Comparison of ENCODE assay signal across 9 cellular contexts in the genomic region with DNA sequence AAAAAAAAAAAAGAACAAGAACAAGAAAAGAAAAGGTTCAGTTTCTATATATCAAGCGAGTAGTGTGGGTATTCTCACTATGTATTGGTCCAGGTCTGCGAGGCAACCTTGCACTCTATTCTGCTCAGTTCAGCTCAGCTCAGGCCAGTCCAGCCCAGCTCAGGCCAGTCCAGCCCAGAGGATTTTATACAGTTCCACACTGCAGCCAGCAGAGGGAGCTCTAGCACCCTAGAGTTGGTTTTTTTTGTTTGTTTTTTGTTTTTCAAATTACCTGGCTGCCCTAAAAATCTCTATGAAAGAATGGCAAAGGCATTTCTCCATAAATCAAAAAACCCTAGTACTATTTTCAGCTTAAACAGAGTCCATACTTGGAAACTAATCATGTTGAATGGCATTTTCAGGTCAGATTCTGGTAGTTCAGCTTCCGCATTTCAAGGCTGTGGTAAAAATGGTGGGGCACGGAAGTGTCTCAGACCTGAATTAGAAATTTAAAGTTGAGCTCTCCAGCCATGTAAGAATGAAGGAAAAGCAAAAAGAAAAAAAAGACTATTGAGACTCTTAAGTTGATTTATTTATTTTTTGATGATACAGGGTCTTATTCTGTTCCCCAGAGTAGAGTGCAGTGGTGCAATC. TPM values are rescaled to one million over a fixed set of nuclear protein-coding genes. Genes with fewer than 3 reads are reported as not detected.
A peak's percentile ranks its signal among the peaks of the same experiment; 100 is the strongest.
DNase-seq lines count a peak whose midpoint lies in the region; TF ChIP-seq lines count a peak whose summit lies in the region.
"Had no signal": no experiment of that assay in that cellular context is flagged by ENCODE, and none has a peak within 500 bp of the region (broad histone marks: within the 10 kb centered on the region; RNA-seq: fewer than 3 reads in every experiment).

No MANE protein-coding gene starts in this region.

- H3K36me3 ChIP-seq in mesenchymal stem cell (ENCODE audit: control insufficient read depth in 1 of 2, insufficient read depth in 2 of 2, low read depth in 1 of 2, low read length in 2 of 2) (peaks cover 40 to 94% of the 10 kb centered on the region in 2 experiments), transverse colon (peaks cover 0 to 13% (median 0%) of the 10 kb centered on the region in 4 donors)

- H4K8ac ChIP-seq in mesenchymal stem cell (ENCODE audit: low read length), result no peak overlapping the region

- H3K4ac ChIP-seq in mesenchymal stem cell (ENCODE audit: low read depth in 1 of 2, low read length in 2 of 2), result no peak overlapping the region

- H3K23ac ChIP-seq in mesenchymal stem cell (ENCODE audit: low read length in 2 of 2), result no peak overlapping the region

- in situ Hi-C loops in ACHN (cut with HindIII; ENCODE audit: low pct_ligation_motif_present, low pct_unique_long_range_greater_than_20kb, low sequenced_read_pairs) (loop anchor here (25.0 kb wide), 1 partner anchor 275 kb away; no protein-coding TSS in a partner anchor), transverse colon (cut with MboI; ENCODE audit: low pct_ligation_motif_present in 1 of 4, low pct_unique_long_range_greater_than_20kb in 1 of 4, low sequenced_read_pairs in 3 of 4) (loop anchor here in 2 of 4 donors (10.0 kb wide), 3 partner anchors 172 to 282 kb away; partner anchors contain the start of gene OSBPL3 (in 1 of the 2))

- H3K9ac ChIP-seq in mesenchymal stem cell (ENCODE audit: low read length), result peak overlapping the region; percentile 34

- no peaks in the 10 kb centered on the region for H3K79me1 ChIP-seq in mesenchymal stem cell (replicated peaks; ENCODE audit: low read length, poor library complexity, severe bottlenecking)

- intact Hi-C loops in transverse colon (cut with DNase I; ENCODE audit: low total_unique reads), result no loop called here
- intact Hi-C loops in activated T-helper 2 cell treated with anti-CD3 and anti-CD28 coated beads, Interferon-gamma antibody, Interleukin-2, Interleukin-4, amounts not matched to agents 10 μg/mL and 5 μg/mL and 100 μg/mL, durations not matched to agents 14 hours and 24 hours and 36 hours (cut with micrococcal nuclease), result loop anchor here (1.0 kb wide), 1 partner anchor 282 kb away; no protein-coding TSS in a partner anchor

- no peak overlapping the region for H3K27ac Mint-ChIP-seq in activated T-helper 2 cell treated with anti-CD3 and anti-CD28 coated beads, Interferon-gamma antibody, Interleukin-2, Interleukin-4, amounts not matched to agents 10 μg/mL and 5 μg/mL and 100 μg/mL, durations not matched to agents 14 hours and 24 hours and 36 hours

- no peak for TF ChIP-seq EP300 in transverse colon (IDR thresholded peaks at IDR 0.05; ENCODE audit: low read depth)

- H3K4me1 Mint-ChIP-seq in activated T-helper 2 cell treated with anti-CD3 and anti-CD28 coated beads, Interferon-gamma antibody, Interleukin-2, Interleukin-4, amounts not matched to agents 10 μg/mL and 5 μg/mL and 100 μg/mL, durations not matched to agents 14 hours and 24 hours and 36 hours (ENCODE audit: low read depth), result peaks cover under 1% of the 10 kb centered on the region

- peak; percentile 72 for DNase-seq in ACHN
- peak; percentile 27 for DNase-seq in NCI-H1092 treated with DMSO at 0.1 percent for 48 hours (lab: John Stamatoyannopoulos, UW)
- peak; percentile 22 to 25 for DNase-seq in activated CD4-positive, alpha-beta T cell treated with anti-CD3 and anti-CD28 coated beads for 24 hours (ENCODE audit: low read depth in 2 of 2)
- DNase-seq in ecto neural progenitor cell (ENCODE audit: low spot score), result peak; percentile 69
- peak; percentile 50 for DNase-seq in mesenchymal stem cell
- peak; percentile 61 for DNase-seq in transverse colon
- DNase-seq in activated T-helper 2 cell treated with anti-CD3 and anti-CD28 coated beads, Interferon-gamma antibody, Interleukin-2, Interleukin-4, amounts not matched to agents 10 μg/mL and 5 μg/mL and 100 μg/mL, durations not matched to agents 14 hours and 24 hours and 36 hours (ENCODE audit: low spot score), result no peak

- WGBS in mesenchymal stem cell, result 58% methylated on average over 4 of the region's 4 CpGs
- 55 to 58% methylated on average over 3 to 4 of the region's 4 CpGs for WGBS in transverse colon (ENCODE audit: low coverage in 1 of 2), 2 donors

- no peak overlapping the region for H3K14ac ChIP-seq in mesenchymal stem cell (ENCODE audit: low read length in 2 of 2)

- H3K27ac ChIP-seq in mesenchymal stem cell (ENCODE audit: low read length, poor library complexity, severe bottlenecking), result no peak overlapping the region
- no peak overlapping the region for H3K27ac ChIP-seq in transverse colon

- H3K27me3 Mint-ChIP-seq in activated T-helper 2 cell treated with anti-CD3 and anti-CD28 coated beads, Interferon-gamma antibody, Interleukin-2, Interleukin-4, amounts not matched to agents 10 μg/mL and 5 μg/mL and 100 μg/mL, durations not matched to agents 14 hours and 24 hours and 36 hours (ENCODE audit: low read depth), result no peaks in the 10 kb centered on the region

- TF ChIP-seq CTCF in GM12872 (IDR thresholded peaks at IDR 0.05; ENCODE audit: insufficient read depth, low read depth, low read length), result peak; percentile 86
- TF ChIP-seq CTCF in transverse colon (IDR thresholded peaks at IDR 0.05), result peak; percentile 87 to 92 (median 90)

- H3K4me2 ChIP-seq in mesenchymal stem cell (ENCODE audit: low read length, poor library complexity, severe bottlenecking), result no peak overlapping the region

- H3K4me3 ChIP-seq in mesenchymal stem cell (ENCODE audit: insufficient read depth in 1 of 2, low read depth in 1 of 2, low read length in 2 of 2) (no peak overlapping the region), transverse colon (no peak overlapping the region)
- H3K4me3 ChIP-seq: HAP-1 had no signal

- peaks cover 81% of the 10 kb centered on the region for H3K36me3 Mint-ChIP-seq in activated T-helper 2 cell treated with anti-CD3 and anti-CD28 coated beads, Interferon-gamma antibody, Interleukin-2, Interleukin-4, amounts not matched to agents 10 μg/mL and 5 μg/mL and 100 μg/mL, durations not matched to agents 14 hours and 24 hours and 36 hours (ENCODE audit: low read depth)

- no peak overlapping the region for H2BK12ac ChIP-seq in mesenchymal stem cell (ENCODE audit: low read length in 2 of 2)

- H3K4me1 ChIP-seq in mesenchymal stem cell (ENCODE audit: control insufficient read depth, insufficient read depth, low read depth, low read length), result no peaks in the 10 kb centered on the region
- no peaks in the 10 kb centered on the region for H3K4me1 ChIP-seq in transverse colon
- H3K4me1 ChIP-seq: HAP-1 had no signal

- H2BK120ac ChIP-seq in mesenchymal stem cell (ENCODE audit: low read depth, low read length), result no peak overlapping the region

- no peak overlapping the region for H2BK5ac ChIP-seq in mesenchymal stem cell (ENCODE audit: low read depth, low read length, poor library complexity, severe bottlenecking)

- no peak overlapping the region for H3K18ac ChIP-seq in mesenchymal stem cell (ENCODE audit: low read depth in 1 of 2, low read length in 2 of 2)

- H2AFZ ChIP-seq in mesenchymal stem cell (ENCODE audit: low read depth, low read length), result no peak overlapping the region

- H3K9me3 Mint-ChIP-seq in activated T-helper 2 cell treated with anti-CD3 and anti-CD28 coated beads, Interferon-gamma antibody, Interleukin-2, Interleukin-4, amounts not matched to agents 10 μg/mL and 5 μg/mL and 100 μg/mL, durations not matched to agents 14 hours and 24 hours and 36 hours, result no peaks in the 10 kb centered on the region

- H3K9me3 ChIP-seq in mesenchymal stem cell (ENCODE audit: control insufficient read depth, low read length), result no peaks in the 10 kb centered on the region
- no peaks in the 10 kb centered on the region for H3K9me3 ChIP-seq in transverse colon
- H3K9me3 ChIP-seq: HAP-1 had no signal

- TF ChIP-seq POLR2A in transverse colon (IDR thresholded peaks at IDR 0.05), result no peak

- no peak overlapping the region for H3K4me3 Mint-ChIP-seq in activated T-helper 2 cell treated with anti-CD3 and anti-CD28 coated beads, Interferon-gamma antibody, Interleukin-2, Interleukin-4, amounts not matched to agents 10 μg/mL and 5 μg/mL and 100 μg/mL, durations not matched to agents 14 hours and 24 hours and 36 hours (ENCODE audit: low read depth)

- no peak overlapping the region for H2AK5ac ChIP-seq in mesenchymal stem cell (ENCODE audit: low read length, severe bottlenecking)

- no peaks in the 10 kb centered on the region for H3K27me3 ChIP-seq in mesenchymal stem cell (ENCODE audit: control insufficient read depth in 1 of 2, insufficient read depth in 1 of 2, low read length in 2 of 2)
- H3K27me3 ChIP-seq in transverse colon, result no peaks in the 10 kb centered on the region

- no peak overlapping the region for H4K91ac ChIP-seq in mesenchymal stem cell (ENCODE audit: low read length)

- H2BK15ac ChIP-seq in mesenchymal stem cell (ENCODE audit: low read depth, poor library complexity, severe bottlenecking), result no peak overlapping the region

RNA-seq across cellular contexts. Expression of gene GSDME, which starts 55.2 kb away (rescaled TPM):
- 21.3 TPM for polyA plus RNA-seq in mesenchymal stem cell (2013, experiment 1 of 2)
- 21.1 TPM for polyA plus RNA-seq in mesenchymal stem cell (2013, experiment 2 of 2)
- total RNA-seq in transverse colon, result 1 to 10 TPM in 2 of 4 donors, not detected in 2; 2.2 to 5.2 TPM
- total RNA-seq in activated T-helper 2 cell treated with anti-CD3 and anti-CD28 coated beads, Interferon-gamma antibody, Interleukin-2, Interleukin-4, amounts not matched to agents 10 μg/mL and 5 μg/mL and 100 μg/mL, durations not matched to agents 14 hours and 24 hours and 36 hours, result 8.7 and 9.6 TPM in 2 replicates
